In the genomic region with DNA sequence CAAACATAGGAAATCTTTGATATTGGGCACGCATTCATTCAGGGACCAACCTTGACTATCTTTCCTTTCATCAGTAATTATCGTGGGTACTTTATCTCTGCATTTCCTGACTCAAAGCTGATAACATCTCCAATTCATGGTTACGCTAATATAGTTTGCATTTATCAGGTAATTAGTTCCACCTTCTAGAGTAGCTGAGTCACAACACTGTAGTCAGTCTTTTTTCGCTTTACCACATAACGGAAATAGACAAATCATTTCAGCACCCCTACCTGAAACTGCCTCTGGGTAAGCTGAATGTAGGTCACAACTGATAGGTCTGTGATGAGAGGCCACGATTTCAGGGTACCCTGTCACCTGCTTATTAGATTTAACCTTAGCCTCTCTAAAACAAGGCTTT, we compare ENCODE assay signal across 9 cellular contexts. TPM values are rescaled to one million over a fixed set of nuclear protein-coding genes. Genes with fewer than 3 reads are reported as not detected.
DNase-seq lines count a peak whose midpoint lies in the region; ATAC-seq and TF ChIP-seq lines count a peak whose summit lies in the region.
"Had no signal": no experiment of that assay in that cellular context is flagged by ENCODE, and none has a peak within 500 bp of the region (broad histone marks: within the 10 kb centered on the region; RNA-seq: fewer than 3 reads in every experiment).

No MANE protein-coding gene starts in this region.

- no peak for TF ChIP-seq CTCF in WTC11 (IDR thresholded peaks at IDR 0.05)

- no peaks in the 10 kb centered on the region for H3K9me3 Mint-ChIP-seq in WTC11

- ATAC-seq in GM18517 (IDR thresholded peaks at IDR 0.05; ENCODE audit: unreplicated experiment) (peak; percentile 94), GM21786 (IDR thresholded peaks at IDR 0.05; ENCODE audit: unreplicated experiment) (peak; percentile 100), WTC11 (no peak)
- ATAC-seq: lower lobe of right lung had no signal

- no peaks in the 10 kb centered on the region for H3K4me1 Mint-ChIP-seq in WTC11

- POLR2A ChIA-PET in WTC11 (lab: Charles Lee), result no interaction called here

- DNase-seq in M059J (ENCODE audit: low read depth), result peak; percentile 78
- DNase-seq in central memory CD4-positive, alpha-beta T cell, result peak; percentile 58
- no peak for DNase-seq in NCI-H510A treated with DMSO at 0.1 percent for 48 hours (lab: John Stamatoyannopoulos, UW)
- DNase-seq in WTC11 (ENCODE audit: low spot score), result no peak
- DNase-seq in effector CD4-positive, alpha-beta T cell, result no peak
- DNase-seq in glomerular visceral epithelial cell (ENCODE audit: extremely low spot score), result no peak
- DNase-seq: lower lobe of right lung had no signal

- no peak overlapping the region for H3K27ac Mint-ChIP-seq in WTC11

- no peaks in the 10 kb centered on the region for H3K27me3 Mint-ChIP-seq in WTC11 (ENCODE audit: low read depth)

- no peak overlapping the region for H3K4me3 Mint-ChIP-seq in WTC11

- CTCF ChIA-PET in WTC11 (lab: Charles Lee), result interaction anchor here (1.0 kb wide), 1 partner anchor 67 kb away, joined by 3 read pairs; no protein-coding TSS in a partner anchor

- no peaks in the 10 kb centered on the region for H3K36me3 Mint-ChIP-seq in WTC11

TF ChIP-seq in WTC11, 78 proteins besides CTCF, POLR2A, EP300 and RAD21:
- TF ChIP-seq E2F4 (CRISPR knock-in tag; IDR thresholded peaks at IDR 0.05; ENCODE audit: borderline replicate concordance, low read depth) (no peak), SMAD4 (CRISPR knock-in tag; IDR thresholded peaks at IDR 0.05) (no peak), ZNF416 (CRISPR knock-in tag; IDR thresholded peaks at IDR 0.05) (no peak), GTF2I (CRISPR knock-in tag; conservative IDR thresholded peaks at IDR 0.05) (no peak), ZNF219 (CRISPR knock-in tag; IDR thresholded peaks at IDR 0.05; ENCODE audit: borderline replicate concordance) (no peak), NFATC4 (CRISPR knock-in tag; IDR thresholded peaks at IDR 0.05) (no peak), MXD4 (CRISPR knock-in tag; IDR thresholded peaks at IDR 0.05; ENCODE audit: borderline replicate concordance) (no peak), PREB (CRISPR knock-in tag; IDR thresholded peaks at IDR 0.05; ENCODE audit: borderline replicate concordance) (no peak), ZNF121 (CRISPR knock-in tag; IDR thresholded peaks at IDR 0.05) (no peak), ELF4 (CRISPR knock-in tag; IDR thresholded peaks at IDR 0.05; ENCODE audit: low read depth) (no peak), ZNF396 (CRISPR knock-in tag; IDR thresholded peaks at IDR 0.05; ENCODE audit: borderline replicate concordance) (no peak), NR3C1 (CRISPR knock-in tag; conservative IDR thresholded peaks at IDR 0.05; ENCODE audit: low read depth) (no peak), HMGA2 (CRISPR knock-in tag; IDR thresholded peaks at IDR 0.05) (no peak), ESRRA (CRISPR knock-in tag; IDR thresholded peaks at IDR 0.05; ENCODE audit: borderline replicate concordance) (no peak), GABPB1 (CRISPR knock-in tag; IDR thresholded peaks at IDR 0.05) (no peak), RORB (CRISPR knock-in tag; IDR thresholded peaks at IDR 0.05) (no peak)
- TF ChIP-seq, protein P1, sequence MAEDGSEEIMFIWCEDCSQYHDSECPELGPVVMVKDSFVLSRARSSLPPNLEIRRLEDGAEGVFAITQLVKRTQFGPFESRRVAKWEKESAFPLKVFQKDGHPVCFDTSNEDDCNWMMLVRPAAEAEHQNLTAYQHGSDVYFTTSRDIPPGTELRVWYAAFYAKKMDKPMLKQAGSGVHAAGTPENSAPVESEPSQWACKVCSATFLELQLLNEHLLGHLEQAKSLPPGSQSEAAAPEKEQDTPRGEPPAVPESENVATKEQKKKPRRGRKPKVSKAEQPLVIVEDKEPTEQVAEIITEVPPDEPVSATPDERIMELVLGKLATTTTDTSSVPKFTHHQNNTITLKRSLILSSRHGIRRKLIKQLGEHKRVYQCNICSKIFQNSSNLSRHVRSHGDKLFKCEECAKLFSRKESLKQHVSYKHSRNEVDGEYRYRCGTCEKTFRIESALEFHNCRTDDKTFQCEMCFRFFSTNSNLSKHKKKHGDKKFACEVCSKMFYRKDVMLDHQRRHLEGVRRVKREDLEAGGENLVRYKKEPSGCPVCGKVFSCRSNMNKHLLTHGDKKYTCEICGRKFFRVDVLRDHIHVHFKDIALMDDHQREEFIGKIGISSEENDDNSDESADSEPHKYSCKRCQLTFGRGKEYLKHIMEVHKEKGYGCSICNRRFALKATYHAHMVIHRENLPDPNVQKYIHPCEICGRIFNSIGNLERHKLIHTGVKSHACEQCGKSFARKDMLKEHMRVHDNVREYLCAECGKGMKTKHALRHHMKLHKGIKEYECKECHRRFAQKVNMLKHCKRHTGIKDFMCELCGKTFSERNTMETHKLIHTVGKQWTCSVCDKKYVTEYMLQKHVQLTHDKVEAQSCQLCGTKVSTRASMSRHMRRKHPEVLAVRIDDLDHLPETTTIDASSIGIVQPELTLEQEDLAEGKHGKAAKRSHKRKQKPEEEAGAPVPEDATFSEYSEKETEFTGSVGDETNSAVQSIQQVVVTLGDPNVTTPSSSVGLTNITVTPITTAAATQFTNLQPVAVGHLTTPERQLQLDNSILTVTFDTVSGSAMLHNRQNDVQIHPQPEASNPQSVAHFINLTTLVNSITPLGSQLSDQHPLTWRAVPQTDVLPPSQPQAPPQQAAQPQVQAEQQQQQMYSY (CRISPR knock-in tag; IDR thresholded peaks at IDR 0.05), result no peak
- TF ChIP-seq, protein P2, sequence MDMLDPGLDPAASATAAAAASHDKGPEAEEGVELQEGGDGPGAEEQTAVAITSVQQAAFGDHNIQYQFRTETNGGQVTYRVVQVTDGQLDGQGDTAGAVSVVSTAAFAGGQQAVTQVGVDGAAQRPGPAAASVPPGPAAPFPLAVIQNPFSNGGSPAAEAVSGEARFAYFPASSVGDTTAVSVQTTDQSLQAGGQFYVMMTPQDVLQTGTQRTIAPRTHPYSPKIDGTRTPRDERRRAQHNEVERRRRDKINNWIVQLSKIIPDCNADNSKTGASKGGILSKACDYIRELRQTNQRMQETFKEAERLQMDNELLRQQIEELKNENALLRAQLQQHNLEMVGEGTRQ (CRISPR knock-in tag; IDR thresholded peaks at IDR 0.05), result no peak

RNA-seq across cellular contexts. Expression of gene IL22, which starts 36.7 kb away (rescaled TPM):
- not detected in 2 replicates for total RNA-seq in M059J (2014; rRNA removed; shearing (Covaris generic))
- not detected in 3 replicates for total RNA-seq in WTC11 (2021)
- total RNA-seq: lower lobe of right lung had no signal

RNA-seq across cellular contexts. Expression of gene MDM1, which starts 42.0 kb away (rescaled TPM):
- 7.6 and 10.1 TPM in 2 replicates for total RNA-seq in M059J (2014; rRNA removed; shearing (Covaris generic))
- 9.1 to 12.5 TPM (median 11.0 TPM) in 3 replicates for total RNA-seq in WTC11 (2021)

Comparison
In these comparisons a context has a peak if more than half of its experiments do, and no peak if none do; other contexts are left out.
1. DNase-seq: peak in M059J (single experiment) and central memory CD4-positive, alpha-beta T cell (single experiment); none in NCI-H510A treated with DMSO at 0.1 percent for 48 hours (single experiment), WTC11 (single experiment), effector CD4-positive, alpha-beta T cell (single experiment) and glomerular visceral epithelial cell (single experiment).